Comparison of ENCODE assay signal across 1 cellular context in the genomic region with DNA sequence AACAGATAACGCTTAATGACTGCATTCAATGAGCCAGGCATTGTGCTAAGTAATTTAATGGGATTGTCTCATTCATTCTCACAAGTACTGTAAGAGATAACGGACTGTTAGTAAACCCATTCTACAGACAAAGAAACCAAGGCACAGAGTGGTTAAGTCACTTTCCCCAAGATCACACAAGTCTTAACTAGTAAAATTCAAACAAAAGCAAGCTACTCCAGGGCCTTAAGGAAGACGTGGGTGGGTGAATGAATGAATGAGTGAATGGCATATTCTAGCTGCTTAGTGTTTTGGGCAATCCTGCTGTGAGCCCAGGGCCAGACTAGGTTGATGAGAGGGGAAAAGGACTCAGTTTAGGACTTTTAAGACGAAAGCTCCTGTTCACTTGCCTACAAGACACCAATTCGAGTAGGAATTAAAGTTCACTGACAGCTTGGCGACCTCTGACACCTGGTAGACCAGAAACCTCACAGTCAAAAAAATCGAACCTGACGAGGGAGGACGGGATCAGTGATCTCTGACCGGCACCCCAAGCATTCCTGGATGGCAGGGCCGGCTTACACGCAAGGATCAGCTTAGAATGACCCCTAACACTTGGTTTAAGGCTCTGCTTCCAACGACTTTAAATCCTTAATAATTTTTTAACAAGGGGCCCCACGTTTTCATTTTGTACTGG.
TF ChIP-seq lines count a peak whose summit lies in the region.

No MANE protein-coding gene starts in this region.

TF ChIP-seq in SK-N-SH treated with all-trans-retinoic acid at 6 μM for 48 hours, 23 proteins besides CTCF, POLR2A, EP300 and RAD21 (continued from another document):
- TF ChIP-seq, protein P1, sequence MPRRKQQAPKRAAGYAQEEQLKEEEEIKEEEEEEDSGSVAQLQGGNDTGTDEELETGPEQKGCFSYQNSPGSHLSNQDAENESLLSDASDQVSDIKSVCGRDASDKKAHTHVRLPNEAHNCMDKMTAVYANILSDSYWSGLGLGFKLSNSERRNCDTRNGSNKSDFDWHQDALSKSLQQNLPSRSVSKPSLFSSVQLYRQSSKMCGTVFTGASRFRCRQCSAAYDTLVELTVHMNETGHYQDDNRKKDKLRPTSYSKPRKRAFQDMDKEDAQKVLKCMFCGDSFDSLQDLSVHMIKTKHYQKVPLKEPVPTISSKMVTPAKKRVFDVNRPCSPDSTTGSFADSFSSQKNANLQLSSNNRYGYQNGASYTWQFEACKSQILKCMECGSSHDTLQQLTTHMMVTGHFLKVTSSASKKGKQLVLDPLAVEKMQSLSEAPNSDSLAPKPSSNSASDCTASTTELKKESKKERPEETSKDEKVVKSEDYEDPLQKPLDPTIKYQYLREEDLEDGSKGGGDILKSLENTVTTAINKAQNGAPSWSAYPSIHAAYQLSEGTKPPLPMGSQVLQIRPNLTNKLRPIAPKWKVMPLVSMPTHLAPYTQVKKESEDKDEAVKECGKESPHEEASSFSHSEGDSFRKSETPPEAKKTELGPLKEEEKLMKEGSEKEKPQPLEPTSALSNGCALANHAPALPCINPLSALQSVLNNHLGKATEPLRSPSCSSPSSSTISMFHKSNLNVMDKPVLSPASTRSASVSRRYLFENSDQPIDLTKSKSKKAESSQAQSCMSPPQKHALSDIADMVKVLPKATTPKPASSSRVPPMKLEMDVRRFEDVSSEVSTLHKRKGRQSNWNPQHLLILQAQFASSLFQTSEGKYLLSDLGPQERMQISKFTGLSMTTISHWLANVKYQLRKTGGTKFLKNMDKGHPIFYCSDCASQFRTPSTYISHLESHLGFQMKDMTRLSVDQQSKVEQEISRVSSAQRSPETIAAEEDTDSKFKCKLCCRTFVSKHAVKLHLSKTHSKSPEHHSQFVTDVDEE (CRISPR knock-in tag; IDR thresholded peaks at IDR 0.05), result no peak
- TF ChIP-seq ZNF70 (CRISPR knock-in tag; IDR thresholded peaks at IDR 0.05), result no peak
- no peak for TF ChIP-seq GLIS3 (CRISPR knock-in tag; IDR thresholded peaks at IDR 0.05)
- TF ChIP-seq ISL1 (CRISPR knock-in tag; IDR thresholded peaks at IDR 0.05), result no peak
